ENCODE assay signal across 8 cellular contexts in the genomic region with DNA sequence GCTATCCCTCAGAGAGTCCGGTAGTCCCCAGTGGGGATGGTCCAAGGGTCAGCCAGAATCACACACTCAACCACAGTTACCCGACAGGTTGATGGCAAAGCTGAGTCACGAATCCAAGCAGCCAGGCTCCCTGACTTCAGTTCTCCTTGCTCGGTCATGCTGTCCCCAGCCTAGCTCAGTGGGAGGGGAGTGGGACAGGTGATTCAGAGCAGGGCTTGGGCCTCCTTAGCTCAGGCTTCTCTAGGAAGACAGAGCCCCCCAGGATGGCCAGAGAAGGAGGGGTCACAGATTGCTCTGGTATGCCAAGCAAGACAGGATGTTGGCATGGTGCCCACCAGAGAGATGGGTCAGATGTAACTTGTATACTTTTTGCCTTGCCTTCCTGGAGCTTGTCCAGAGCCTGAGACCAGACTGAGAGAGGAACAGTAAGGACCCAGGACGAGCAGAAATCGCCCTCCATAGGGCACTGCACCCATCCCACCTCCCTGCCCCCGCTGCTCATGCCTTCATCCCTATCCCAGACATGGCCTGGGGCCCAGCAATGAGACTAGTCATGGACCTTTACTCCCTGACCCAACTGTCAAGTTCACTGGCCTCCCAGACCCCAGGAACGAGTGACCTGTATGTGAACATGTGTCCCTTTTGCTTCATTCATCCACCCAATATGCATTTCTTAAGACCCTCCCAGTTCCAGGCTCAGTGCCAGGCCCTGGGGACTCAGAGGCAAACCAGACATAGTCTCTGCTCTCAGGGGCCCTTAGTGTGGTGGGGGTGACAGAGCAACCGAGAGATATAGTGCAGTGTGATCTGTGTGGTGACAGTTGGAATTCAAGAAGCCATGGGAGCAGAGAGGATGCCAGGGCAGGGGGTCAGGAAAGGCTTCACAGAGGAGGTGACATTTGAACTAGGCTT.
A peak's percentile ranks its signal among the peaks of the same experiment; 100 is the strongest.
DNase-seq lines count a peak whose midpoint lies in the region; ATAC-seq and TF ChIP-seq lines count a peak whose summit lies in the region.

No MANE protein-coding gene starts in this region.

- peaks cover 0 to 3% of the 10 kb centered on the region in 2 experiments for H3K4me1 ChIP-seq in trophoblast cell (ENCODE audit: control insufficient read depth in 1 of 2, insufficient read depth in 2 of 2, low read length in 2 of 2)

- H4K91ac ChIP-seq in trophoblast cell (ENCODE audit: low read depth, low read length): no peak overlapping the region

- no peak for TF ChIP-seq CTCF in Calu3 (IDR thresholded peaks at IDR 0.05; ENCODE audit: unreplicated experiment)
- no peak for TF ChIP-seq CTCF in RWPE1 (conservative IDR thresholded peaks at IDR 0.05; ENCODE audit: low read depth)

- no peak for ATAC-seq in activated CD4-positive, CD25-positive, alpha-beta regulatory T cell treated with anti-CD3 and anti-CD28 coated beads, Interleukin-2, amount 50 U/mL, for 24 hours
- no peak for ATAC-seq in GM19467 (IDR thresholded peaks at IDR 0.05; ENCODE audit: unreplicated experiment)

- CTCF ChIA-PET in Calu3 (lab: Charles Lee): interaction anchor here (0.6 to 2.5 kb wide), 7 partner anchors 9 to 1350 kb away, joined by 3 to 16 read pairs (median 6); a partner anchor contains a TSS
- CTCF ChIA-PET in RWPE1 (lab: Yijun Ruan, JAX): no interaction called here

- no CpG with 5 or more reads among the region's 9 CpGs for WGBS in trophoblast cell (ENCODE audit: extremely low coverage, insufficient coverage, insufficient read length)

- H3K14ac ChIP-seq in trophoblast cell (ENCODE audit: low read length): no peak overlapping the region

- intact Hi-C loops in Calu3 (cut with micrococcal nuclease; ENCODE audit: unreplicated experiment): loop anchor here (2.0 kb wide), 1 partner anchor 67 kb away; a partner anchor contains a TSS

- H3K79me2 ChIP-seq in trophoblast cell (ENCODE audit: control insufficient read depth, insufficient read depth, low read length, poor library complexity): no peaks in the 10 kb centered on the region

- H3K36me3 Mint-ChIP-seq in Calu3 (ENCODE audit: insufficient read depth, unreplicated experiment): no peaks in the 10 kb centered on the region

- no peaks in the 10 kb centered on the region for H3K79me1 ChIP-seq in trophoblast cell (ENCODE audit: low read length)

- H3K27ac Mint-ChIP-seq in Calu3 (ENCODE audit: unreplicated experiment): peak overlapping the region; percentile 60

- H2BK12ac ChIP-seq in trophoblast cell (ENCODE audit: low read length): no peak overlapping the region

- no peak overlapping the region for H3K23ac ChIP-seq in trophoblast cell (ENCODE audit: low read length)

- no peak overlapping the region for H3K9ac ChIP-seq in trophoblast cell (ENCODE audit: low read length)

- no peaks in the 10 kb centered on the region for H3K36me3 ChIP-seq in trophoblast cell (ENCODE audit: control insufficient read depth in 1 of 2, insufficient read depth in 2 of 2, low read length in 2 of 2)

- no peak overlapping the region for H4K8ac ChIP-seq in trophoblast cell (ENCODE audit: low read depth, low read length)

- no peak overlapping the region for H2AK5ac ChIP-seq in trophoblast cell (ENCODE audit: low read length)

- no peak overlapping the region for H3K18ac ChIP-seq in trophoblast cell (ENCODE audit: low read length)

- peak overlapping the region; percentile 24 for H3K4me2 ChIP-seq in trophoblast cell (ENCODE audit: low read length)

- no peaks in the 10 kb centered on the region for H3K27me3 Mint-ChIP-seq in Calu3 (ENCODE audit: unreplicated experiment)

- BruUV-seq in Calu3 (replicated peaks; lab: Mats Ljungman, UMichigan): no TSS peak

- peak overlapping the region; percentile 28 for H3K4me3 Mint-ChIP-seq in Calu3 (ENCODE audit: low read depth, unreplicated experiment)

- H3K4me3 ChIP-seq in trophoblast cell (ENCODE audit: low read depth, low read length): no peak overlapping the region

- peak overlapping the region; percentile 15 for H2AFZ ChIP-seq in trophoblast cell (ENCODE audit: insufficient read depth, low read length, poor library complexity)

- peaks cover 15% of the 10 kb centered on the region for H3K4me1 Mint-ChIP-seq in Calu3 (ENCODE audit: low read depth, unreplicated experiment)

- POLR2A ChIA-PET in RWPE1 (lab: Yijun Ruan, JAX; ENCODE audit: low non-redundant PET): interaction anchor here (0.6 to 1.1 kb wide), 2 partner anchors 67 to 226 kb away, joined by 3 to 4 read pairs; a partner anchor contains a TSS

- no peak overlapping the region for H2BK5ac ChIP-seq in trophoblast cell (ENCODE audit: low read depth, low read length, poor library complexity)

- H3K9me3 ChIP-seq in trophoblast cell (ENCODE audit: insufficient read depth, low read depth, low read length): no peaks in the 10 kb centered on the region

- DNase-seq in Calu3 (peak; percentile 65), RWPE1 (ENCODE audit: low spot score) (peak; percentile 45), fibroblast of the conjunctiva (ENCODE audit: low read depth) (peak; percentile 5), trophoblast cell (no peak), GM03348 (ENCODE audit: low spot score) (no peak), SHP77 treated with DMSO at 0.1 percent for 48 hours (lab: John Stamatoyannopoulos, UW) (no peak)

- peak overlapping the region; percentile 96 for H3K27ac ChIP-seq in RWPE1
- H3K27ac ChIP-seq in trophoblast cell (ENCODE audit: low read depth, low read length): no peak overlapping the region

- H3K4ac ChIP-seq in trophoblast cell (ENCODE audit: low read depth, low read length): no peak overlapping the region

- no peaks in the 10 kb centered on the region for H3K9me3 Mint-ChIP-seq in Calu3 (ENCODE audit: low read depth, unreplicated experiment)

- no peaks in the 10 kb centered on the region for H3K27me3 ChIP-seq in trophoblast cell (ENCODE audit: insufficient read depth, low read length)

- H4K12ac ChIP-seq in trophoblast cell (ENCODE audit: low read depth, low read length): no peak overlapping the region

- no peak overlapping the region for H2BK120ac ChIP-seq in trophoblast cell (ENCODE audit: insufficient read depth, low read length, poor library complexity)

Comparison
In these comparisons a context has a peak if more than half of its experiments do, and no peak if none do; other contexts are left out.
1. DNase-seq: peak in Calu3 (single experiment), RWPE1 (single experiment) and fibroblast of the conjunctiva (single experiment); none in trophoblast cell (0 of 2), GM03348 (single experiment) and SHP77 treated with DMSO at 0.1 percent for 48 hours (single experiment).